Comparison of ENCODE assay signal across 7 cellular contexts in the genomic region with DNA sequence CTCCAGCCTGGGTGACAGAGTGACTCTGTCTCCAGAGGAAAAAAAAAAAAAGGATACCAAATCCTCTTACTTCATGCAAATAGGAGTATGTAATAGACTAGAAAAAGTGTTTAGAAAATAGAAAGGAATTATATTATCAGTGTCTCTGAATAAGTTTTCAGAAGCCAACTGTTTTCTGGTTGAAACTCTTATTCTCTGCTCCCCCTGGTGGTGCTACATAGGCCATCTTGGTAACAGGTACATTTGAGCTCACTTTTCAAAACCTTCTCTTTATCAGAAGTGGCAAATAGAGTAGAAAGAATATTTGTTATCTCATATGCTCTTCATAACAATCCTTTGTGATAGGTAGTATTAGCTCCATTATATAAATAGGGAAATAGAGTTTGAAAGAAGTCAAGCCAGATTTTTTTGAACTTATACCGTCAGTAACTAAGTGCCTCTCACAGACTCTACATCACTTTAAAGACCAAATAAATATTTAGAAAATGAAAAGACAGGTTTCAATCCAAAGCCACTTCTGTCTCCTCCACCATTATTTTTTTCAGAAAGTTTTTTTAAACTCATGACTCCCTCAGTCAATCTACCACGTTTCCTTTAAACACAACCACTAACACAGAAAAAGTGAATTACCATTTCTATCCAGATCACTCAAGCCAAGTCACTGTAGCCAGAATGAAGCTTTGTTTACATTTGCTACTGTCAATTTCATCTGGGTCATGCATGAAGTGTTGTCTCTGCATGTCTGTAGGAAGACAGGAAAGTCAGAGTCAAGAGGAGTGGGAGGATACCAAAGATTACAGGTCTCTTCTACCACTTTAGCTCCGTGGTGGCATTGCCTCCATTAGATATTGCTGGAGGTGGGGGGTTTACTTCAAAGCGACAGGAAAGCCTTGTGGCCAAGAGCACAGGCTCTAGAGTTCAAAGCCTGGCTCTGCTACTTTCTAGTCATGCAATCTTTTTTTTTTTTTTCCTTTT. TPM values are rescaled to one million over a fixed set of nuclear protein-coding genes. Genes with fewer than 3 reads are reported as not detected.
A peak's percentile ranks its signal among the peaks of the same experiment; 100 is the strongest.
DNase-seq lines count a peak whose midpoint lies in the region; ATAC-seq and TF ChIP-seq lines count a peak whose summit lies in the region.

No MANE protein-coding gene starts in this region.

- DNase-seq in GM03348 (ENCODE audit: low spot score): peak; percentile 11
- DNase-seq in RWPE1 (ENCODE audit: low spot score): peak; percentile 5
- DNase-seq in adipocyte (ENCODE audit: low read depth): peak; percentile 66
- no peak for DNase-seq in left lobe of liver (ENCODE audit: low spot score)
- DNase-seq in vagina (ENCODE audit: extremely low spot score in 2 of 2): no peak

- no peak overlapping the region for H3K9ac ChIP-seq in adipocyte (ENCODE audit: low read length)

- ATAC-seq in HG02798 (IDR thresholded peaks at IDR 0.05; ENCODE audit: poor library complexity, unreplicated experiment) (peak; percentile 38), left lobe of liver (peak; percentile 80), HG03457 (IDR thresholded peaks at IDR 0.05; ENCODE audit: unreplicated experiment) (no peak)

- H3K4me3 ChIP-seq in adipocyte (ENCODE audit: low read length) (no peak overlapping the region), vagina (no peak overlapping the region)

- CTCF ChIA-PET in RWPE1 (lab: Yijun Ruan, JAX): interaction anchor here (0.5 to 6.4 kb wide), 14 partner anchors 8 to 289 kb away, joined by 3 to 41 read pairs (median 3); no protein-coding TSS in a partner anchor

- H3K36me3 ChIP-seq in adipocyte (ENCODE audit: control insufficient read depth, insufficient read depth, low read length, severe bottlenecking): no peaks in the 10 kb centered on the region
- H3K36me3 ChIP-seq in vagina: no peaks in the 10 kb centered on the region

- intact Hi-C loops in vagina (cut with DNase I): no loop called here

- peak; percentile 56 for TF ChIP-seq CTCF in RWPE1 (conservative IDR thresholded peaks at IDR 0.05; ENCODE audit: low read depth)
- peak in 2 of 3 experiments; percentile 13 to 38 for TF ChIP-seq CTCF in vagina (IDR thresholded peaks at IDR 0.05)

- no peaks in the 10 kb centered on the region for H3K27me3 ChIP-seq in adipocyte (replicated peaks; ENCODE audit: control insufficient read depth, insufficient read depth, low read length)
- no peaks in the 10 kb centered on the region for H3K27me3 ChIP-seq in vagina

- POLR2A ChIA-PET in RWPE1 (lab: Yijun Ruan, JAX; ENCODE audit: low non-redundant PET): interaction anchor here (0.7 kb wide), 1 partner anchor 216 kb away, joined by 3 read pairs; no protein-coding TSS in a partner anchor

- H3K9me3 ChIP-seq in adipocyte (ENCODE audit: control insufficient read depth, low read length): no peaks in the 10 kb centered on the region
- no peaks in the 10 kb centered on the region for H3K9me3 ChIP-seq in vagina

- no peaks in the 10 kb centered on the region for H3K4me1 ChIP-seq in adipocyte (ENCODE audit: control insufficient read depth, insufficient read depth, low read length)
- H3K4me1 ChIP-seq in vagina: no peaks in the 10 kb centered on the region

- no peak for TF ChIP-seq POLR2A in vagina (IDR thresholded peaks at IDR 0.05)

- H3K27ac ChIP-seq in RWPE1 (no peak overlapping the region), vagina (no peak overlapping the region)

RNA-seq across cellular contexts. Expression of a gene that starts 45.6 kb away (rescaled TPM):
- 0.10 TPM for total RNA-seq in left lobe of liver
- total RNA-seq in vagina: not detected

Comparison
In these comparisons a context has a peak if more than half of its experiments do, and no peak if none do; other contexts are left out.
1. DNase-seq: peak in GM03348 (single experiment), RWPE1 (single experiment) and adipocyte (single experiment); none in left lobe of liver (single experiment) and vagina (0 of 2).